21 cellular contexts compared by ENCODE assay signal in genomic region chr5:125293223-125293622, GRCh38.
"Had no signal": no experiment of that assay in that cellular context is flagged by ENCODE, and none has a peak within 500 bp of the region (broad histone marks: within the 10 kb centered on the region; RNA-seq: fewer than 3 reads in every experiment).

No MANE protein-coding gene starts in this region.

- H3K4me2 ChIP-seq: hepatocyte had no signal

- H3K9me3 ChIP-seq: colonic mucosa, neutrophil, ovary, right atrium auricular region, sigmoid colon, stomach, thoracic aorta, transverse colon had no signal

- H3K4me3 Mint-ChIP-seq: naive thymus-derived CD4-positive, alpha-beta T cell; nephron progenitor cell had no signal

- H3K79me2 ChIP-seq: hepatocyte had no signal

- H3K4me1 Mint-ChIP-seq: naive thymus-derived CD4-positive, alpha-beta T cell had no signal

- H3K36me3 Mint-ChIP-seq: naive thymus-derived CD4-positive, alpha-beta T cell had no signal

- H3K27me3 ChIP-seq: colonic mucosa, foreskin keratinocyte, hepatocyte, neutrophil, ovary, right atrium auricular region, sigmoid colon, stomach, transverse colon had no signal

- H2AFZ ChIP-seq: hepatocyte had no signal

- H3K4me3 ChIP-seq: colonic mucosa, hepatocyte, ovary, right atrium auricular region, sigmoid colon, skin epidermis, stomach, thoracic aorta, transverse colon had no signal

- ATAC-seq: foreskin keratinocyte; naive thymus-derived CD4-positive, alpha-beta T cell had no signal

- H3K36me3 ChIP-seq: colonic mucosa, neutrophil, ovary, right atrium auricular region, sigmoid colon, stomach, thoracic aorta, transverse colon had no signal

- DNase-seq: colonic mucosa; dermis blood vessel endothelial cell; foreskin keratinocyte; head of caudate nucleus; kidney; mesendoderm; naive thymus-derived CD4-positive, alpha-beta T cell; nephron progenitor cell; ovary; sigmoid colon; stimulated activated CD4-positive, alpha-beta T cell treated with anti-CD3 and anti-CD28 coated beads, Interleukin-2, amount 100 ng/mL, for 24 hours; stimulated activated CD4-positive, alpha-beta T cell treated with anti-CD3 and anti-CD28 coated beads, Interleukin-4, amount 100 ng/mL, for 4 hours; stimulated activated naive CD4-positive, alpha-beta T cell; stomach; substantia nigra; transverse colon had no signal

- H3K4me1 ChIP-seq: colonic mucosa, foreskin keratinocyte, sigmoid colon, transverse colon had no signal

- H3K27ac ChIP-seq: colonic mucosa, foreskin keratinocyte, hepatocyte, neutrophil, ovary, right atrium auricular region, sigmoid colon, skin epidermis, stomach, thoracic aorta, transverse colon had no signal

- H3K27me3 Mint-ChIP-seq: naive thymus-derived CD4-positive, alpha-beta T cell had no signal

- H3K27ac Mint-ChIP-seq: naive thymus-derived CD4-positive, alpha-beta T cell; nephron progenitor cell had no signal

- H3K9me3 Mint-ChIP-seq: nephron progenitor cell had no signal
